In genomic region chr12:64273527-64274403, GRCh38 we compare ENCODE assay signal across 9 cellular contexts. TPM values are rescaled to one million over a fixed set of nuclear protein-coding genes. Genes with fewer than 3 reads are reported as not detected.
A peak's percentile ranks its signal among the peaks of the same experiment; 100 is the strongest.
DNase-seq lines count a peak whose midpoint lies in the region; ATAC-seq and TF ChIP-seq lines count a peak whose summit lies in the region.
"Had no signal": no experiment of that assay in that cellular context is flagged by ENCODE, and none has a peak within 500 bp of the region (broad histone marks: within the 10 kb centered on the region; RNA-seq: fewer than 3 reads in every experiment).

No MANE protein-coding gene starts in this region.

- H3K4me3 Mint-ChIP-seq in activated CD4-positive, alpha-beta T cell treated with anti-CD3 and anti-CD28 coated beads, Interleukin-2, amount 10 ng/mL, durations not matched to agents 24 days and 14 days = no peak overlapping the region
- H3K4me3 Mint-ChIP-seq in stimulated activated effector memory CD8-positive, alpha-beta T cell treated with anti-CD3 and anti-CD28 coated beads, Interleukin-12 subunit alpha, Interleukin-12 subunit beta, amount 100 ng/mL, for 72 hours = no peak overlapping the region
- no peak overlapping the region for H3K4me3 Mint-ChIP-seq in immature natural killer cell
- H3K4me3 Mint-ChIP-seq: activated T-cell treated with anti-CD3 and anti-CD28 coated beads, Interleukin-2, amount 50 U/mL, for 72 hours had no signal

- H3K4me1 ChIP-seq in gastroesophageal sphincter = no peaks in the 10 kb centered on the region

- intact Hi-C loops in activated CD4-positive, alpha-beta T cell treated with anti-CD3 and anti-CD28 coated beads, Interleukin-2, amount 10 ng/mL, durations not matched to agents 24 days and 14 days (cut with micrococcal nuclease) = loop anchor here (1.0 kb wide), 1 partner anchor 119 kb away; no protein-coding TSS in a partner anchor

- H3K4me1 Mint-ChIP-seq in activated CD4-positive, alpha-beta T cell treated with anti-CD3 and anti-CD28 coated beads, Interleukin-2, amount 10 ng/mL, durations not matched to agents 24 days and 14 days = no peaks in the 10 kb centered on the region
- H3K4me1 Mint-ChIP-seq in stimulated activated effector memory CD8-positive, alpha-beta T cell treated with anti-CD3 and anti-CD28 coated beads, Interleukin-12 subunit alpha, Interleukin-12 subunit beta, amount 100 ng/mL, for 72 hours = no peaks in the 10 kb centered on the region
- H3K4me1 Mint-ChIP-seq in immature natural killer cell = no peaks in the 10 kb centered on the region

- no peak overlapping the region for H3K27ac Mint-ChIP-seq in activated CD4-positive, alpha-beta T cell treated with anti-CD3 and anti-CD28 coated beads, Interleukin-2, amount 10 ng/mL, durations not matched to agents 24 days and 14 days
- no peak overlapping the region for H3K27ac Mint-ChIP-seq in stimulated activated effector memory CD8-positive, alpha-beta T cell treated with anti-CD3 and anti-CD28 coated beads, Interleukin-12 subunit alpha, Interleukin-12 subunit beta, amount 100 ng/mL, for 72 hours
- no peak overlapping the region for H3K27ac Mint-ChIP-seq in immature natural killer cell
- H3K27ac Mint-ChIP-seq: activated T-cell treated with anti-CD3 and anti-CD28 coated beads, Interleukin-2, amount 50 U/mL, for 72 hours had no signal

- no peaks in the 10 kb centered on the region for H3K9me3 ChIP-seq in gastroesophageal sphincter

- H3K36me3 ChIP-seq in gastroesophageal sphincter = no peaks in the 10 kb centered on the region

- no peaks in the 10 kb centered on the region for H3K27me3 ChIP-seq in gastroesophageal sphincter

- no peak for TF ChIP-seq POLR2A in gastroesophageal sphincter (IDR thresholded peaks at IDR 0.05)

- peak; percentile 57 for ATAC-seq in stimulated activated effector memory CD8-positive, alpha-beta T cell treated with anti-CD3 and anti-CD28 coated beads, Interleukin-12 subunit alpha, Interleukin-12 subunit beta, amount 100 ng/mL, for 72 hours
- ATAC-seq in gastroesophageal sphincter = no peak

- WGBS in gastroesophageal sphincter (ENCODE audit: low coverage in 1 of 2), 2 donors = 56 to 68% methylated on average over 9 of the region's 11 CpGs

- H3K9me3 Mint-ChIP-seq in activated CD4-positive, alpha-beta T cell treated with anti-CD3 and anti-CD28 coated beads, Interleukin-2, amount 10 ng/mL, durations not matched to agents 24 days and 14 days = no peaks in the 10 kb centered on the region
- H3K9me3 Mint-ChIP-seq in stimulated activated effector memory CD8-positive, alpha-beta T cell treated with anti-CD3 and anti-CD28 coated beads, Interleukin-12 subunit alpha, Interleukin-12 subunit beta, amount 100 ng/mL, for 72 hours = no peaks in the 10 kb centered on the region
- H3K9me3 Mint-ChIP-seq in immature natural killer cell = no peaks in the 10 kb centered on the region

- H3K4me3 ChIP-seq in HFF-Myc (replicated peaks; ENCODE audit: low read depth, low read length) = no peak overlapping the region
- H3K4me3 ChIP-seq in epithelial cell of proximal tubule (ENCODE audit: low read depth, low read length) = no peak overlapping the region
- H3K4me3 ChIP-seq in gastroesophageal sphincter = no peak overlapping the region

- no peak for TF ChIP-seq EP300 in gastroesophageal sphincter (IDR thresholded peaks at IDR 0.05)

- no peak overlapping the region for H3K27ac ChIP-seq in gastroesophageal sphincter

- H3K36me3 Mint-ChIP-seq in activated CD4-positive, alpha-beta T cell treated with anti-CD3 and anti-CD28 coated beads, Interleukin-2, amount 10 ng/mL, durations not matched to agents 24 days and 14 days (ENCODE audit: low read depth) = no peaks in the 10 kb centered on the region
- H3K36me3 Mint-ChIP-seq in stimulated activated effector memory CD8-positive, alpha-beta T cell treated with anti-CD3 and anti-CD28 coated beads, Interleukin-12 subunit alpha, Interleukin-12 subunit beta, amount 100 ng/mL, for 72 hours = no peaks in the 10 kb centered on the region
- H3K36me3 Mint-ChIP-seq in immature natural killer cell = no peaks in the 10 kb centered on the region

- DNase-seq in activated CD4-positive, alpha-beta T cell treated with anti-CD3 and anti-CD28 coated beads, Interleukin-2, amount 10 ng/mL, durations not matched to agents 24 days and 14 days = peak; percentile 69
- DNase-seq in activated CD4-positive, alpha-beta T cell treated with anti-CD3 and anti-CD28 coated beads for 1 hour = no peak
- no peak for DNase-seq in HFF-Myc (ENCODE audit: extremely low read depth, low read depth)
- peak; percentile 41 to 51 for DNase-seq in NOMO-1 (lab: John Stamatoyannopoulos, UW; ENCODE audit: unreplicated experiment in 2 of 2)
- no peak for DNase-seq in epithelial cell of proximal tubule (ENCODE audit: low read depth)
- no peak for DNase-seq in stimulated activated effector memory CD8-positive, alpha-beta T cell treated with anti-CD3 and anti-CD28 coated beads, Interleukin-12 subunit alpha, Interleukin-12 subunit beta, amount 100 ng/mL, for 72 hours (ENCODE audit: low spot score in 2 of 2)
- no peak for DNase-seq in immature natural killer cell
- DNase-seq: activated T-cell treated with anti-CD3 and anti-CD28 coated beads, Interleukin-2, amount 50 U/mL, for 72 hours had no signal

- peaks cover 4% of the 10 kb centered on the region for H3K27me3 Mint-ChIP-seq in activated CD4-positive, alpha-beta T cell treated with anti-CD3 and anti-CD28 coated beads, Interleukin-2, amount 10 ng/mL, durations not matched to agents 24 days and 14 days
- H3K27me3 Mint-ChIP-seq in immature natural killer cell (ENCODE audit: low read depth in 3 of 3) = peaks cover 0 to 5% (median 0%) of the 10 kb centered on the region in 3 donors

- TF ChIP-seq CTCF in HFF-Myc (IDR thresholded peaks at IDR 0.05; ENCODE audit: low read depth, low read length, missing control alignments) (peak; percentile 35), epithelial cell of proximal tubule (conservative IDR thresholded peaks at IDR 0.05; ENCODE audit: low read depth, low read length) (peak; percentile 58), gastroesophageal sphincter (IDR thresholded peaks at IDR 0.05) (peak in 1 of 4 experiments; percentile 36)

RNA-seq across cellular contexts. Expression of gene KICS2, which starts 51.7 kb away (rescaled TPM):
- total RNA-seq in activated CD4-positive, alpha-beta T cell treated with anti-CD3 and anti-CD28 coated beads, Interleukin-2, amount 10 ng/mL, durations not matched to agents 24 days and 14 days = 12.8 and 17.1 TPM in 2 replicates
- total RNA-seq in epithelial cell of proximal tubule = 4.8 and 5.5 TPM in 2 replicates
- polyA plus RNA-seq in immature natural killer cell = 10 to 100 TPM in 1 of 3 donors, 1 to 10 TPM in 2; 4.4 to 11.3 (median 6.4) TPM
- 1 to 10 TPM; 2.4 to 6.7 (median 5.9) TPM for total RNA-seq in gastroesophageal sphincter

Comparison
In these comparisons a context has a peak if more than half of its experiments do, and no peak if none do; other contexts are left out.
1. DNase-seq: peak in activated CD4-positive, alpha-beta T cell treated with anti-CD3 and anti-CD28 coated beads, Interleukin-2, amount 10 ng/mL, durations not matched to agents 24 days and 14 days (single experiment) and NOMO-1 (2 of 2); none in activated CD4-positive, alpha-beta T cell treated with anti-CD3 and anti-CD28 coated beads for 1 hour (single experiment), HFF-Myc (single experiment), epithelial cell of proximal tubule (single experiment), stimulated activated effector memory CD8-positive, alpha-beta T cell treated with anti-CD3 and anti-CD28 coated beads, Interleukin-12 subunit alpha, Interleukin-12 subunit beta, amount 100 ng/mL, for 72 hours (0 of 2) and immature natural killer cell (0 of 3).